In the genomic region with DNA sequence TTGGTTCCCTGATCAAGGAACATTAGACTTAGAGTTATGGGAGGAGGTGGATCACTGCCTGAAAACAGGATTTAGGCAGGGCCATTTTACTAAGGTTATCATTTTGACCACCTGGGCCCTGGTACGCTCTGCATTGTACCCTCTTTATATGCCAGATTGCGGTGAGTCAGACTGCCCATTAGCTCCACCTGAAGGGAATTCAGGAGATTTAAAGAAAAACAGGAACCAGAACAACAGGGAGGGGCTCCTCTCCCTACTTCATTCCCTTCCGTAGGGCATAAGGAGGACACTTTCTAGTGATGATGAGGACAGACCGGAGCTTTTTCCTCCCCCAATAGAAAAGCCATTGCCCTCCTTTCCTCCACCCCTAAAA, we compare ENCODE assay signal across 23 cellular contexts. TPM values are rescaled to one million over a fixed set of nuclear protein-coding genes. Genes with fewer than 3 reads are reported as not detected.
DNase-seq lines count a peak whose midpoint lies in the region; ATAC-seq and TF ChIP-seq lines count a peak whose summit lies in the region.
"Had no signal": no experiment of that assay in that cellular context is flagged by ENCODE, and none has a peak within 500 bp of the region (broad histone marks: within the 10 kb centered on the region; RNA-seq: fewer than 3 reads in every experiment).

No MANE protein-coding gene starts in this region.

- H3K27me3 ChIP-seq in left ventricle myocardium inferior (ENCODE audit: low read depth) (no peaks in the 10 kb centered on the region), heart right ventricle (no peaks in the 10 kb centered on the region), lower lobe of right lung (ENCODE audit: low read depth) (no peaks in the 10 kb centered on the region), upper lobe of right lung (peaks cover 8% of the 10 kb centered on the region), gastroesophageal sphincter (peaks cover 7% of the 10 kb centered on the region)
- H3K27me3 ChIP-seq: BLaER1 treated with 17β-estradiol and CSF1 and Interleukin-3, amounts not matched to agents 10 nM and 100 nM had no signal

- ATAC-seq in heart right ventricle (no peak), lower lobe of right lung (peak in 1 of 2 donors; percentile 39), upper lobe of right lung (peak; percentile 21), GM19035 (IDR thresholded peaks at IDR 0.05; ENCODE audit: unreplicated experiment) (no peak), gastroesophageal sphincter (no peak)
- ATAC-seq: GM12878 had no signal

- DNase-seq in left ventricle myocardium inferior (no peak), heart right ventricle (no peak), coronary artery (ENCODE audit: low spot score) (no peak), lower lobe of right lung (no peak), upper lobe of right lung (no peak)
- DNase-seq in stimulated activated naive CD4-positive, alpha-beta T cell (lab: John Stamatoyannopoulos, UW): no peak
- DNase-seq: 8988T; CD4-positive, alpha-beta memory T cell; DND-41; GM23248; HCEC 1CT; KG1; NCI-H1092 treated with DMSO at 0.1 percent for 48 hours; NCI-H1436 treated with DMSO at 0.1 percent for 48 hours; NCI-H1930; NCI-H2227 treated with DMSO at 0.1 percent for 48 hours; NCI-H524 had no signal

- peaks cover 2% of the 10 kb centered on the region for H3K9me3 ChIP-seq in left ventricle myocardium inferior (replicated peaks)
- peaks cover 0 to under 1% (median 0%) of the 10 kb centered on the region in 11 donors for H3K9me3 ChIP-seq in heart right ventricle
- no peaks in the 10 kb centered on the region for H3K9me3 ChIP-seq in lower lobe of right lung
- no peaks in the 10 kb centered on the region for H3K9me3 ChIP-seq in upper lobe of right lung
- no peaks in the 10 kb centered on the region for H3K9me3 ChIP-seq in gastroesophageal sphincter

- H3K4me1 ChIP-seq in left ventricle myocardium inferior (peaks cover 36% of the 10 kb centered on the region), heart right ventricle (peaks cover 0 to 35% (median 4%) of the 10 kb centered on the region in 9 donors), lower lobe of right lung (peaks cover 10% of the 10 kb centered on the region), upper lobe of right lung (peaks cover 8% of the 10 kb centered on the region), gastroesophageal sphincter (no peaks in the 10 kb centered on the region)

- no peaks in the 10 kb centered on the region for H3K36me3 ChIP-seq in left ventricle myocardium inferior
- no peaks in the 10 kb centered on the region for H3K36me3 ChIP-seq in heart right ventricle
- H3K36me3 ChIP-seq in lower lobe of right lung: no peaks in the 10 kb centered on the region
- no peaks in the 10 kb centered on the region for H3K36me3 ChIP-seq in upper lobe of right lung
- H3K36me3 ChIP-seq in gastroesophageal sphincter: no peaks in the 10 kb centered on the region
- H3K36me3 ChIP-seq: BLaER1 treated with 17β-estradiol and CSF1 and Interleukin-3, amounts not matched to agents 10 nM and 100 nM had no signal

- no peak for TF ChIP-seq EP300 in gastroesophageal sphincter (IDR thresholded peaks at IDR 0.05)

- 68 to 75% methylated on average over 4 of the region's 4 CpGs for WGBS in heart right ventricle, 2 donors
- WGBS in gastroesophageal sphincter (ENCODE audit: low coverage in 1 of 2), 2 donors: 55 to 71% methylated on average over 2 to 4 of the region's 4 CpGs

- no peak for TF ChIP-seq POLR2A in gastroesophageal sphincter (IDR thresholded peaks at IDR 0.05)

- H3K4me3 ChIP-seq in left ventricle myocardium inferior (no peak overlapping the region), heart right ventricle (no peak overlapping the region), coronary artery (no peak overlapping the region), lower lobe of right lung (no peak overlapping the region), upper lobe of right lung (no peak overlapping the region), gastroesophageal sphincter (no peak overlapping the region)
- H3K4me3 ChIP-seq: BLaER1 treated with 17β-estradiol and CSF1 and Interleukin-3, amounts not matched to agents 10 nM and 100 nM; GM12878; GM23248 had no signal

- intact Hi-C loops in left ventricle myocardium inferior (cut with micrococcal nuclease) (no loop called here), heart right ventricle (cut with DNase I) (no loop called here), lower lobe of right lung (cut with DNase I) (no loop called here), upper lobe of right lung (cut with DNase I) (no loop called here)

- H3K27ac ChIP-seq in left ventricle myocardium inferior (replicated peaks) (peak overlapping the region; percentile 53), heart right ventricle (peak overlapping the region in 1 of 10 donors; percentile 22), coronary artery (peak overlapping the region; percentile 66 to 86), lower lobe of right lung (peak overlapping the region; percentile 53), upper lobe of right lung (peak overlapping the region; percentile 34), gastroesophageal sphincter (no peak overlapping the region)
- H3K27ac ChIP-seq: BLaER1 treated with 17β-estradiol and CSF1 and Interleukin-3, amounts not matched to agents 10 nM and 100 nM; GM23248 had no signal

- no peak for TF ChIP-seq CTCF in left ventricle myocardium inferior (IDR thresholded peaks at IDR 0.05; ENCODE audit: borderline replicate concordance)
- no peak for TF ChIP-seq CTCF in heart right ventricle (IDR thresholded peaks at IDR 0.05)
- TF ChIP-seq CTCF in coronary artery (IDR thresholded peaks at IDR 0.05): no peak
- TF ChIP-seq CTCF in lower lobe of right lung (IDR thresholded peaks at IDR 0.05): no peak
- TF ChIP-seq CTCF in upper lobe of right lung (IDR thresholded peaks at IDR 0.05): no peak
- TF ChIP-seq CTCF in gastroesophageal sphincter (IDR thresholded peaks at IDR 0.05): no peak

RNA-seq across cellular contexts. Expression of gene ITLN1, which starts 20.6 kb away (rescaled TPM):
- total RNA-seq in left ventricle myocardium inferior (1.0 TPM), heart right ventricle (100 to 1,000 TPM in 1 of 10 donors, 1 to 10 TPM in 6, under 1 TPM in 1, not detected in 2; 0.54 to 102 (median 3.2) TPM), lower lobe of right lung (2.7 TPM), upper lobe of right lung (295 TPM), gastroesophageal sphincter (1 to 10 TPM in 1 of 4 donors, under 1 TPM in 1, not detected in 2; 0.46 to 1.9 TPM)
- polyA plus RNA-seq in heart right ventricle: 1 to 10 TPM; 2.8 to 2.9 TPM
- total RNA-seq: CD4-positive, alpha-beta memory T cell; GM12878; GM23248; OCI-LY7; SK-MEL-5 had no signal
- polyA plus RNA-seq: CD4-positive, alpha-beta memory T cell; GM12878; GM23248 had no signal

RNA-seq across cellular contexts. Expression of gene CD244, which starts 42.9 kb away (rescaled TPM):
- total RNA-seq in left ventricle myocardium inferior (0.14 TPM), heart right ventricle (1 to 10 TPM in 1 of 10 donors, under 1 TPM in 6, not detected in 3; 0.10 to 1.5 (median 0.25) TPM), lower lobe of right lung (4.5 TPM), upper lobe of right lung (3.0 TPM), gastroesophageal sphincter (under 1 TPM in 3 of 4 donors, not detected in 1; 0.15 to 0.47 (median 0.27) TPM)
- under 1 TPM in 1 of 2 donors, not detected in 1; 0.12 TPM for polyA plus RNA-seq in heart right ventricle
- total RNA-seq: CD4-positive, alpha-beta memory T cell; GM23248; OCI-LY7 had no signal
- polyA plus RNA-seq: GM23248 had no signal

RNA-seq across cellular contexts. Expression of gene ITLN2, which starts 49.0 kb away (rescaled TPM):
- 0.19 TPM for total RNA-seq in left ventricle myocardium inferior
- total RNA-seq in heart right ventricle: not detected
- under 1 TPM in 1 of 2 donors, not detected in 1; 0.22 TPM for polyA plus RNA-seq in heart right ventricle
- 30.7 TPM for total RNA-seq in lower lobe of right lung
- 44.1 TPM for total RNA-seq in upper lobe of right lung
- total RNA-seq in gastroesophageal sphincter: not detected
- total RNA-seq: CD4-positive, alpha-beta memory T cell; GM12878; GM23248; OCI-LY7 had no signal
- polyA plus RNA-seq: CD4-positive, alpha-beta memory T cell; GM12878; GM23248 had no signal

Comparison
In these comparisons a context has a peak if more than half of its experiments do, and no peak if none do; other contexts are left out.
1. H3K27ac ChIP-seq: peak in left ventricle myocardium inferior (single experiment), coronary artery (2 of 2), lower lobe of right lung (single experiment) and upper lobe of right lung (single experiment); none in gastroesophageal sphincter (0 of 4).
2. RNA of gene ITLN2, which starts 49.0 kb away (total RNA-seq): 44.1 TPM in upper lobe of right lung (single experiment) and 30.7 TPM in lower lobe of right lung (single experiment); 0.19 TPM in left ventricle myocardium inferior (single experiment), not detected in heart right ventricle and not detected in gastroesophageal sphincter; every median in the first group is over 10 times any median in the second.